ENCODE assay signal across 28 cellular contexts in genomic region chr15:43433661-43434303, GRCh38.
"Had no signal": no experiment of that assay in that cellular context is flagged by ENCODE, and none has a peak within 500 bp of the region (broad histone marks: within the 10 kb centered on the region; RNA-seq: fewer than 3 reads in every experiment).

No MANE protein-coding gene starts in this region.

- ATAC-seq: left lobe of liver; naive thymus-derived CD8-positive, alpha-beta T cell; right lobe of liver; stimulated activated memory B cell treated with anti-CD40 and anti-IgM and Interleukin-4, amounts not matched to agents 10 μg/mL and 1 μg/mL and 100 μg/mL, for 72 hours; stimulated activated naive CD8-positive, alpha-beta T cell treated with anti-CD3 and anti-CD28 coated beads, Interleukin-15, Interleukin-2, amounts not matched to agents 100 U/mL and 50 U/mL, for 24 hours had no signal

- H3K4me3 Mint-ChIP-seq: dendritic cell treated with granulocyte-macrophage colony-stimulating factor and Interleukin-4, amounts not matched to agents 40 ng/mL and 50 ng/mL, for 4 days; endodermal cell; naive thymus-derived CD8-positive, alpha-beta T cell; nephron progenitor cell; stimulated activated memory B cell treated with anti-CD40 and anti-IgM and Interleukin-4, amounts not matched to agents 10 μg/mL and 1 μg/mL and 100 μg/mL, for 72 hours; type B pancreatic cell had no signal

- H3K36me3 ChIP-seq: colonic mucosa, ovary had no signal

- H3K27ac Mint-ChIP-seq: dendritic cell treated with granulocyte-macrophage colony-stimulating factor and Interleukin-4, amounts not matched to agents 40 ng/mL and 50 ng/mL, for 4 days; endodermal cell; nephron progenitor cell; stimulated activated memory B cell treated with anti-CD40 and anti-IgM and Interleukin-4, amounts not matched to agents 10 μg/mL and 1 μg/mL and 100 μg/mL, for 72 hours; type B pancreatic cell had no signal

- H3K4me2 ChIP-seq: hepatocyte had no signal

- H3K27me3 ChIP-seq: colonic mucosa, esophagus squamous epithelium, hepatocyte, ovary, right lobe of liver, testis, tibial artery had no signal

- H3K27ac ChIP-seq: colonic mucosa, esophagus squamous epithelium, hepatocyte, ovary, right lobe of liver, testis, tibial artery had no signal

- H3K4me1 ChIP-seq: colonic mucosa, esophagus squamous epithelium, right lobe of liver, testis, tibial artery had no signal

- H3K27me3 Mint-ChIP-seq: dendritic cell treated with granulocyte-macrophage colony-stimulating factor and Interleukin-4, amounts not matched to agents 40 ng/mL and 50 ng/mL, for 4 days; naive thymus-derived CD8-positive, alpha-beta T cell; stimulated activated memory B cell treated with anti-CD40 and anti-IgM and Interleukin-4, amounts not matched to agents 10 μg/mL and 1 μg/mL and 100 μg/mL, for 72 hours; type B pancreatic cell had no signal

- DNase-seq: colonic mucosa; effector CD8-positive, alpha-beta T cell; endodermal cell; esophagus squamous epithelium; head of caudate nucleus; kidney; mesenchymal stem cell; midbrain; naive thymus-derived CD8-positive, alpha-beta T cell; nephron progenitor cell; occipital lobe; ovary; posterior cingulate gyrus; right lobe of liver; stimulated activated CD4-positive, alpha-beta T cell treated with anti-CD3 and anti-CD28 coated beads, Interleukin-2, amount 100 ng/mL, for 24 hours; stimulated activated CD4-positive, alpha-beta T cell treated with anti-CD3 and anti-CD28 coated beads, Interleukin-4, amount 100 ng/mL, for 24 hours; stimulated activated naive CD8-positive, alpha-beta T cell treated with anti-CD3 and anti-CD28 coated beads, Interleukin-15, Interleukin-2, amounts not matched to agents 100 U/mL and 50 U/mL, for 24 hours; substantia nigra; testis; tibial artery had no signal

- H3K4me1 Mint-ChIP-seq: endodermal cell; nephron progenitor cell; stimulated activated memory B cell treated with anti-CD40 and anti-IgM and Interleukin-4, amounts not matched to agents 10 μg/mL and 1 μg/mL and 100 μg/mL, for 72 hours had no signal

- H3K9me3 Mint-ChIP-seq: dendritic cell treated with granulocyte-macrophage colony-stimulating factor and Interleukin-4, amounts not matched to agents 40 ng/mL and 50 ng/mL, for 4 days; endodermal cell; naive thymus-derived CD8-positive, alpha-beta T cell; nephron progenitor cell; stimulated activated memory B cell treated with anti-CD40 and anti-IgM and Interleukin-4, amounts not matched to agents 10 μg/mL and 1 μg/mL and 100 μg/mL, for 72 hours; type B pancreatic cell had no signal

- H3K9me3 ChIP-seq: colonic mucosa, esophagus squamous epithelium, ovary, right lobe of liver, testis, tibial artery had no signal

- H3K4me3 ChIP-seq: colonic mucosa, esophagus squamous epithelium, hepatocyte, lung, ovary, right lobe of liver, testis, tibial artery had no signal

- FAIRE-seq: endothelial cell of umbilical vein, frontal cortex, kidney had no signal

- H2AFZ ChIP-seq: hepatocyte had no signal
